21 cellular contexts compared by ENCODE assay signal in the genomic region with DNA sequence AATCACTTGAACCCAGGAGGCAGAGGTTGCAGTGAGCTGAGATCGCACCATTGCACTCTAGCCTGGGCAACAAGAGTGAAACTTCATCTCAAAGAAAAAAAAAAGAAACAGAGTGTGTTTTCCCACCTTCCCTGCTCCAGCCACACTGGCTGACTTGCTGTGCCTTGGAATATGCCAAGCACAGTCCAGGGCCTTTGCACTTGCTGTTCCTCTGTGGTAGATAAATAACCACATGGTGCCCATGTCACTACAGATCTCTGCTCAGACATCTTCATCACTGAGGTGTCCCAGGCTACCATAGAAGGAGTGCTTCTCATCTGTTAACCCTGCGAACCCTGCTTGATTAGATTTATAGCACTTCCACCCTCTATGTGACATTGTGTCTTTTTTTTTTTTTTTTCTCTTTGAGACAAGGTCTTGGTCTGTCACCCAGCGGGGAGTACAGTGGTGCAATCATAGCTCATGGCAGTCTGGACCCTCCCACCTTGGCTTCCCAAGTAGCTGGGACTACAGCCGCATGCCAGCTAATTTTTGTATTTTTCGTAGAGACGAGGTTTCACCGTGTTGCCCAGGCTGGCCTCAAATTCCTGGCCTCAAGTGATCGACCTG.
"Had no signal": no experiment of that assay in that cellular context is flagged by ENCODE, and none has a peak within 500 bp of the region (broad histone marks: within the 10 kb centered on the region; RNA-seq: fewer than 3 reads in every experiment).

No MANE protein-coding gene starts in this region.

- H3K27me3 ChIP-seq: cardiac muscle cell, transverse colon, vagina had no signal

- ATAC-seq: activated CD8-positive, alpha-beta T cell treated with anti-CD3 and anti-CD28 coated beads for 36 hours; activated T-helper 17 cell treated with anti-CD3 and anti-CD28 coated beads, Interleukin-2, amount 50 U/mL, for 72 hours; effector memory CD8-positive, alpha-beta T cell had no signal

- H3K27ac Mint-ChIP-seq: activated B cell treated with CpG ODN at 0.5 μM for 24 hours; activated CD8-positive, alpha-beta T cell treated with anti-CD3 and anti-CD28 coated beads for 36 hours; activated naive CD8-positive, alpha-beta T cell treated with anti-CD3 and anti-CD28 coated beads for 36 hours; activated T-helper 17 cell treated with anti-CD3 and anti-CD28 coated beads, Interleukin-2, amount 50 U/mL, for 72 hours; effector memory CD8-positive, alpha-beta T cell; T-helper 2 cell treated with Interferon-gamma antibody and Interleukin-4, amounts not matched to agents 5 μg/mL and 100 μg/mL, for 36 hours had no signal

- H3K27me3 Mint-ChIP-seq: activated B cell treated with CpG ODN at 0.5 μM for 24 hours; activated CD8-positive, alpha-beta T cell treated with anti-CD3 and anti-CD28 coated beads for 36 hours; activated naive CD8-positive, alpha-beta T cell treated with anti-CD3 and anti-CD28 coated beads for 36 hours; activated T-helper 17 cell treated with anti-CD3 and anti-CD28 coated beads, Interleukin-2, amount 50 U/mL, for 72 hours; effector memory CD8-positive, alpha-beta T cell had no signal

- DNase-seq: activated B cell treated with CpG ODN at 0.5 μM for 24 hours; activated CD4-positive, alpha-beta T cell treated with anti-CD3 and anti-CD28 coated beads for 4 hours; activated CD8-positive, alpha-beta T cell treated with anti-CD3 and anti-CD28 coated beads for 36 hours; activated naive CD4-positive, alpha-beta T cell; activated naive CD8-positive, alpha-beta T cell treated with anti-CD3 and anti-CD28 coated beads for 36 hours; activated T-cell treated with anti-CD3 and anti-CD28 coated beads, Interleukin-2, amount 50 U/mL, for 1 hour; amniotic stem cell; dermis blood vessel endothelial cell; effector memory CD8-positive, alpha-beta T cell; foreskin melanocyte; head of caudate nucleus; left ventricle myocardium inferior; mammary epithelial cell; occipital lobe; stimulated activated naive CD4-positive, alpha-beta T cell; transverse colon had no signal

- H3K9me3 Mint-ChIP-seq: activated B cell treated with CpG ODN at 0.5 μM for 24 hours; activated CD8-positive, alpha-beta T cell treated with anti-CD3 and anti-CD28 coated beads for 36 hours; activated naive CD8-positive, alpha-beta T cell treated with anti-CD3 and anti-CD28 coated beads for 36 hours; activated T-helper 17 cell treated with anti-CD3 and anti-CD28 coated beads, Interleukin-2, amount 50 U/mL, for 72 hours; effector memory CD8-positive, alpha-beta T cell; T-helper 2 cell treated with Interferon-gamma antibody and Interleukin-4, amounts not matched to agents 5 μg/mL and 100 μg/mL, for 36 hours had no signal

- H3K4me3 Mint-ChIP-seq: activated B cell treated with CpG ODN at 0.5 μM for 24 hours; activated CD8-positive, alpha-beta T cell treated with anti-CD3 and anti-CD28 coated beads for 36 hours; activated naive CD8-positive, alpha-beta T cell treated with anti-CD3 and anti-CD28 coated beads for 36 hours; activated T-helper 17 cell treated with anti-CD3 and anti-CD28 coated beads, Interleukin-2, amount 50 U/mL, for 72 hours; effector memory CD8-positive, alpha-beta T cell; T-helper 2 cell treated with Interferon-gamma antibody and Interleukin-4, amounts not matched to agents 5 μg/mL and 100 μg/mL, for 36 hours had no signal

- H3K27ac ChIP-seq: cardiac muscle cell, epithelial cell of prostate, left ventricle myocardium inferior, transverse colon, vagina had no signal

- H3K9me3 ChIP-seq: left ventricle myocardium inferior, transverse colon, vagina had no signal

- H3K36me3 ChIP-seq: cardiac muscle cell, left ventricle myocardium inferior, transverse colon, vagina had no signal

- H3K4me3 ChIP-seq: cardiac muscle cell, left ventricle myocardium inferior, transverse colon, vagina had no signal
